Comparison of ENCODE assay signal across 8 cellular contexts in genomic region chr15:92809880-92810361, GRCh38.
DNase-seq lines count a peak whose midpoint lies in the region; ATAC-seq and TF ChIP-seq lines count a peak whose summit lies in the region.

No MANE protein-coding gene starts in this region.

- H3K27ac Mint-ChIP-seq in activated CD8-positive, alpha-beta memory T cell treated with anti-CD3 and anti-CD28 coated beads, Interleukin-2, amount 10 ng/mL, durations not matched to agents 7 days and 5 days: peak overlapping the region; percentile 99
- peak overlapping the region; percentile 99 for H3K27ac Mint-ChIP-seq in activated naive CD8-positive, alpha-beta T cell treated with anti-CD3 and anti-CD28 coated beads for 36 hours

- no peak for ATAC-seq in activated CD8-positive, alpha-beta memory T cell treated with anti-CD3 and anti-CD28 coated beads, Interleukin-2, amount 10 ng/mL, durations not matched to agents 7 days and 5 days
- ATAC-seq in heart right ventricle (peak in 7 of 8 donors; percentile 1 to 47 (median 39)), GM21528 (IDR thresholded peaks at IDR 0.05; ENCODE audit: low FRiP score, unreplicated experiment) (no peak)

- no peaks in the 10 kb centered on the region for H3K27me3 ChIP-seq in heart right ventricle

- TF ChIP-seq CTCF in heart right ventricle (IDR thresholded peaks at IDR 0.05): no peak

- H3K27ac ChIP-seq in heart right ventricle: peak overlapping the region; percentile 96 to 99 (median 97)

- peaks cover 0 to 59% (median 28%) of the 10 kb centered on the region in 9 donors for H3K4me1 ChIP-seq in heart right ventricle

- no peaks in the 10 kb centered on the region for H3K9me3 ChIP-seq in heart right ventricle

- CTCF ChIA-PET in activated CD8-positive, alpha-beta memory T cell treated with anti-CD3 and anti-CD28 coated beads, Interleukin-2, amount 10 ng/mL, durations not matched to agents 7 days and 5 days (lab: Charles Lee): interaction anchor here (0.6 to 8.2 kb wide), 20 partner anchors 9 to 165 kb away, joined by 3 to 147 read pairs (median 8); partner anchors contain the start of gene CHD2

- WGBS in heart right ventricle, 2 donors: 1 to 2% methylated on average over 12 of the region's 12 CpGs

- H3K36me3 ChIP-seq in heart right ventricle: no peaks in the 10 kb centered on the region

- H3K9me3 Mint-ChIP-seq in activated CD8-positive, alpha-beta memory T cell treated with anti-CD3 and anti-CD28 coated beads, Interleukin-2, amount 10 ng/mL, durations not matched to agents 7 days and 5 days (ENCODE audit: low read depth): no peaks in the 10 kb centered on the region
- peaks cover 1% of the 10 kb centered on the region for H3K9me3 Mint-ChIP-seq in activated naive CD8-positive, alpha-beta T cell treated with anti-CD3 and anti-CD28 coated beads for 36 hours

- H3K4me3 Mint-ChIP-seq in activated CD8-positive, alpha-beta memory T cell treated with anti-CD3 and anti-CD28 coated beads, Interleukin-2, amount 10 ng/mL, durations not matched to agents 7 days and 5 days: peak overlapping the region; percentile 80
- peak overlapping the region; percentile 92 for H3K4me3 Mint-ChIP-seq in activated naive CD8-positive, alpha-beta T cell treated with anti-CD3 and anti-CD28 coated beads for 36 hours

- no peaks in the 10 kb centered on the region for H3K27me3 Mint-ChIP-seq in activated CD8-positive, alpha-beta memory T cell treated with anti-CD3 and anti-CD28 coated beads, Interleukin-2, amount 10 ng/mL, durations not matched to agents 7 days and 5 days
- no peaks in the 10 kb centered on the region for H3K27me3 Mint-ChIP-seq in activated naive CD8-positive, alpha-beta T cell treated with anti-CD3 and anti-CD28 coated beads for 36 hours

- H3K4me1 Mint-ChIP-seq in activated CD8-positive, alpha-beta memory T cell treated with anti-CD3 and anti-CD28 coated beads, Interleukin-2, amount 10 ng/mL, durations not matched to agents 7 days and 5 days: peaks cover 45% of the 10 kb centered on the region
- H3K4me1 Mint-ChIP-seq in activated naive CD8-positive, alpha-beta T cell treated with anti-CD3 and anti-CD28 coated beads for 36 hours: peaks cover 44% of the 10 kb centered on the region

- peak overlapping the region; percentile 36 to 73 (median 61) for H3K4me3 ChIP-seq in heart right ventricle

- intact Hi-C loops in heart right ventricle (cut with DNase I): loop anchor here in 9 of 10 donors (1.0 to 10.0 kb wide), 17 partner anchors 10 to 205 kb away; partner anchors contain the start of gene CHD2 (in 4 of the 9)
- intact Hi-C loops in posterior cingulate gyrus (cut with DNase I): loop anchor here (1.0 kb wide), 3 partner anchors 72 to 107 kb away; no protein-coding TSS in a partner anchor

- peaks cover 4% of the 10 kb centered on the region for H3K36me3 Mint-ChIP-seq in activated CD8-positive, alpha-beta memory T cell treated with anti-CD3 and anti-CD28 coated beads, Interleukin-2, amount 10 ng/mL, durations not matched to agents 7 days and 5 days
- peaks cover 1% of the 10 kb centered on the region for H3K36me3 Mint-ChIP-seq in activated naive CD8-positive, alpha-beta T cell treated with anti-CD3 and anti-CD28 coated beads for 36 hours

- peak; percentile 70 for DNase-seq in activated CD8-positive, alpha-beta memory T cell treated with anti-CD3 and anti-CD28 coated beads, Interleukin-2, amount 10 ng/mL, durations not matched to agents 7 days and 5 days
- no peak for DNase-seq in activated CD8-positive, alpha-beta memory T cell treated with anti-CD3 and anti-CD28 coated beads, Interleukin-2, amount 50 U/mL, for 4 hours
- DNase-seq in NCI-H2227 treated with DMSO at 0.1 percent for 48 hours (lab: John Stamatoyannopoulos, UW): peak; percentile 65
- DNase-seq in activated naive CD8-positive, alpha-beta T cell treated with anti-CD3 and anti-CD28 coated beads for 36 hours: peak; percentile 31
- DNase-seq in heart right ventricle: peak in 1 of 2 donors; percentile 46
- peak in 6 of 10 donors; percentile 25 to 84 (median 46) for DNase-seq in posterior cingulate gyrus
- DNase-seq in NCI-H128 (lab: John Stamatoyannopoulos, UW; ENCODE audit: unreplicated experiment): no peak

Comparison
In these comparisons a context has a peak if more than half of its experiments do, and no peak if none do; other contexts are left out.
1. DNase-seq: peak in activated CD8-positive, alpha-beta memory T cell treated with anti-CD3 and anti-CD28 coated beads, Interleukin-2, amount 10 ng/mL, durations not matched to agents 7 days and 5 days (single experiment), NCI-H2227 treated with DMSO at 0.1 percent for 48 hours (single experiment), activated naive CD8-positive, alpha-beta T cell treated with anti-CD3 and anti-CD28 coated beads for 36 hours (single experiment) and posterior cingulate gyrus (6 of 10); none in activated CD8-positive, alpha-beta memory T cell treated with anti-CD3 and anti-CD28 coated beads, Interleukin-2, amount 50 U/mL, for 4 hours (single experiment) and NCI-H128 (single experiment).
2. ATAC-seq: peak in heart right ventricle (7 of 8); none in activated CD8-positive, alpha-beta memory T cell treated with anti-CD3 and anti-CD28 coated beads, Interleukin-2, amount 10 ng/mL, durations not matched to agents 7 days and 5 days (single experiment) and GM21528 (single experiment).